29 cellular contexts compared by ENCODE assay signal in genomic region chr7:133724694-133725093, GRCh38.
"Had no signal": no experiment of that assay in that cellular context is flagged by ENCODE, and none has a peak within 500 bp of the region (broad histone marks: within the 10 kb centered on the region; RNA-seq: fewer than 3 reads in every experiment).

No MANE protein-coding gene starts in this region.

- H3K4me1 Mint-ChIP-seq: activated CD4-positive, alpha-beta memory T cell treated with anti-CD3 and anti-CD28 coated beads, Interleukin-2, amount 10 ng/mL, durations not matched to agents 7 days and 5 days; activated CD4-positive, alpha-beta T cell treated with anti-CD3 and anti-CD28 coated beads, Interleukin-2, amount 10 ng/mL, durations not matched to agents 7 days and 5 days; activated T-helper 17 cell treated with anti-CD3 and anti-CD28 coated beads, Interleukin-2, amount 50 U/mL, for 72 hours; central memory CD8-positive, alpha-beta T cell; T-helper 17 cell had no signal

- H3K4me3 Mint-ChIP-seq: activated CD4-positive, alpha-beta memory T cell treated with anti-CD3 and anti-CD28 coated beads, Interleukin-2, amount 10 ng/mL, durations not matched to agents 7 days and 5 days; activated CD4-positive, alpha-beta T cell treated with anti-CD3 and anti-CD28 coated beads, Interleukin-2, amount 10 ng/mL, durations not matched to agents 7 days and 5 days; activated naive CD8-positive, alpha-beta T cell; activated T-cell treated with anti-CD3 and anti-CD28 coated beads, Interleukin-2, amount 50 U/mL, for 24 hours; activated T-helper 17 cell treated with anti-CD3 and anti-CD28 coated beads, Interleukin-2, amount 50 U/mL, for 72 hours; central memory CD8-positive, alpha-beta T cell; dendritic cell treated with granulocyte-macrophage colony-stimulating factor and Interleukin-4, amounts not matched to agents 40 ng/mL and 50 ng/mL, for 4 days; endodermal cell; T-helper 17 cell; T-helper 2 cell treated with Interferon-gamma antibody and Interleukin-4, amounts not matched to agents 5 μg/mL and 100 μg/mL, for 36 hours had no signal

- H3K4me3 ChIP-seq: coronary artery, dorsolateral prefrontal cortex had no signal

- H3K27me3 ChIP-seq: brain microvascular endothelial cell, dorsolateral prefrontal cortex had no signal

- ATAC-seq: activated T-helper 17 cell treated with anti-CD3 and anti-CD28 coated beads, Interleukin-2, amount 50 U/mL, for 72 hours; esophagus mucosa; T-helper 17 cell had no signal

- DNase-seq: activated CD4-positive, alpha-beta memory T cell treated with anti-CD3 and anti-CD28 coated beads, Interleukin-2, amount 10 ng/mL, durations not matched to agents 7 days and 5 days; activated CD4-positive, alpha-beta T cell treated with anti-CD3 and anti-CD28 coated beads for 1 hour; activated CD4-positive, alpha-beta T cell treated with anti-CD3 and anti-CD28 coated beads for 4 hours; activated CD4-positive, alpha-beta T cell treated with anti-CD3 and anti-CD28 coated beads, Interleukin-2, amount 10 ng/mL, durations not matched to agents 7 days and 5 days; activated CD4-positive, alpha-beta T cell treated with anti-CD3 and anti-CD28 coated beads, Interleukin-2, amount 50 U/mL, for 4 hours; activated CD8-positive, alpha-beta memory T cell treated with anti-CD3 and anti-CD28 coated beads, Interleukin-2, amount 50 U/mL, for 48 hours; activated effector memory CD4-positive, alpha-beta T cell treated with Interleukin-2 at 50 U/mL for 16 hours; activated gamma-delta T cell treated with Interleukin-2 at 50 U/mL for 16 hours; activated naive CD4-positive, alpha-beta T cell treated with anti-CD3 and anti-CD28 coated beads, Interleukin-2, amount 50 U/mL, for 16 hours; activated naive CD4-positive, alpha-beta T cell treated with Interleukin-2 at 50 U/mL for 16 hours; activated T-cell treated with anti-CD3 and anti-CD28 coated beads for 4 hours; activated T-cell treated with anti-CD3 and anti-CD28 coated beads, Interleukin-2, amount 50 U/mL, for 24 hours; amniotic stem cell; anterior cingulate cortex; brain microvascular endothelial cell; dorsolateral prefrontal cortex; effector memory CD4-positive, alpha-beta T cell; endodermal cell; foreskin fibroblast; head of caudate nucleus; T-helper 17 cell; T1000 had no signal

- H3K36me3 ChIP-seq: brain microvascular endothelial cell had no signal

- H3K27ac ChIP-seq: brain microvascular endothelial cell, coronary artery, dorsolateral prefrontal cortex had no signal

- H3K9me3 Mint-ChIP-seq: activated CD4-positive, alpha-beta memory T cell treated with anti-CD3 and anti-CD28 coated beads, Interleukin-2, amount 10 ng/mL, durations not matched to agents 7 days and 5 days; activated CD4-positive, alpha-beta T cell treated with anti-CD3 and anti-CD28 coated beads, Interleukin-2, amount 10 ng/mL, durations not matched to agents 7 days and 5 days; activated T-cell treated with anti-CD3 and anti-CD28 coated beads, Interleukin-2, amount 50 U/mL, for 24 hours; activated T-helper 17 cell treated with anti-CD3 and anti-CD28 coated beads, Interleukin-2, amount 50 U/mL, for 72 hours; central memory CD8-positive, alpha-beta T cell; dendritic cell treated with granulocyte-macrophage colony-stimulating factor and Interleukin-4, amounts not matched to agents 40 ng/mL and 50 ng/mL, for 4 days; endodermal cell; T-helper 2 cell treated with Interferon-gamma antibody and Interleukin-4, amounts not matched to agents 5 μg/mL and 100 μg/mL, for 36 hours had no signal

- H3K27ac Mint-ChIP-seq: activated CD4-positive, alpha-beta memory T cell treated with anti-CD3 and anti-CD28 coated beads, Interleukin-2, amount 10 ng/mL, durations not matched to agents 7 days and 5 days; activated CD4-positive, alpha-beta T cell treated with anti-CD3 and anti-CD28 coated beads, Interleukin-2, amount 10 ng/mL, durations not matched to agents 7 days and 5 days; activated naive CD8-positive, alpha-beta T cell; activated T-cell treated with anti-CD3 and anti-CD28 coated beads, Interleukin-2, amount 50 U/mL, for 24 hours; activated T-helper 17 cell treated with anti-CD3 and anti-CD28 coated beads, Interleukin-2, amount 50 U/mL, for 72 hours; dendritic cell treated with granulocyte-macrophage colony-stimulating factor and Interleukin-4, amounts not matched to agents 40 ng/mL and 50 ng/mL, for 4 days; endodermal cell; T-helper 17 cell; T-helper 2 cell treated with Interferon-gamma antibody and Interleukin-4, amounts not matched to agents 5 μg/mL and 100 μg/mL, for 36 hours had no signal

- H3K27me3 Mint-ChIP-seq: activated CD4-positive, alpha-beta memory T cell treated with anti-CD3 and anti-CD28 coated beads, Interleukin-2, amount 10 ng/mL, durations not matched to agents 7 days and 5 days; activated CD4-positive, alpha-beta T cell treated with anti-CD3 and anti-CD28 coated beads, Interleukin-2, amount 10 ng/mL, durations not matched to agents 7 days and 5 days; activated naive CD8-positive, alpha-beta T cell; activated T-cell treated with anti-CD3 and anti-CD28 coated beads, Interleukin-2, amount 50 U/mL, for 24 hours; activated T-helper 17 cell treated with anti-CD3 and anti-CD28 coated beads, Interleukin-2, amount 50 U/mL, for 72 hours; central memory CD8-positive, alpha-beta T cell; dendritic cell treated with granulocyte-macrophage colony-stimulating factor and Interleukin-4, amounts not matched to agents 40 ng/mL and 50 ng/mL, for 4 days; T-helper 17 cell had no signal
